Comparison of ENCODE assay signal across 9 cellular contexts in genomic region chr1:230641346-230641745, GRCh38. TPM values are rescaled to one million over a fixed set of nuclear protein-coding genes. Genes with fewer than 3 reads are reported as not detected.
DNase-seq lines count a peak whose midpoint lies in the region; ATAC-seq, FAIRE-seq and TF ChIP-seq lines count a peak whose summit lies in the region.
"Had no signal": no experiment of that assay in that cellular context is flagged by ENCODE, and none has a peak within 500 bp of the region (broad histone marks: within the 10 kb centered on the region; RNA-seq: fewer than 3 reads in every experiment).

No MANE protein-coding gene starts in this region.

- peaks cover 5% of the 10 kb centered on the region for H3K36me3 Mint-ChIP-seq in nephron (ENCODE audit: low read depth)

- H3K27me3 Mint-ChIP-seq in nephron (ENCODE audit: low read depth), result peaks cover 16% of the 10 kb centered on the region

- H3K4me1 Mint-ChIP-seq in nephron, result peaks cover 27% of the 10 kb centered on the region

- DNase-seq in EH (ENCODE audit: low read depth), result peak; percentile 61
- peak; percentile 62 for DNase-seq in MV-4-11 (lab: John Stamatoyannopoulos, UW)
- DNase-seq in bronchial epithelial cell (ENCODE audit: low read depth), result peak; percentile 51
- no peak for DNase-seq in HUDEP-2 (lab: John Stamatoyannopoulos, UW; ENCODE audit: unreplicated experiment in 76 of 76)
- no peak for DNase-seq in GM13976 (ENCODE audit: low spot score)
- no peak for DNase-seq in NCI-H2029 treated with DMSO at 0.1 percent for 48 hours (lab: John Stamatoyannopoulos, UW)

- H3K4me3 Mint-ChIP-seq in nephron, result peak overlapping the region; percentile 96 to 97 (median 97)

- no peak for FAIRE-seq in bronchial epithelial cell (lab: Jason Lieb, UNC)

- H3K36me3 ChIP-seq in bronchial epithelial cell (ENCODE audit: control insufficient read depth, insufficient read depth, low read length), result no peaks in the 10 kb centered on the region
- H3K36me3 ChIP-seq: gastrocnemius medialis had no signal

- in situ Hi-C loops in GM13976 (cut with MboI; ENCODE audit: low sequenced_read_pairs, unreplicated experiment), result no loop called here

- TF ChIP-seq CTCF in bronchial epithelial cell (IDR thresholded peaks at IDR 0.05; ENCODE audit: insufficient read depth, low read length, severe bottlenecking) (no peak), nephron (IDR thresholded peaks at IDR 0.05; ENCODE audit: unreplicated experiment in 3 of 3) (no peak), GM13976 (IDR thresholded peaks at IDR 0.05; ENCODE audit: borderline replicate concordance, control extremely low read depth, extremely low read depth, insufficient read depth, missing control alignments) (no peak)

- no peak for ATAC-seq in GM21515 (IDR thresholded peaks at IDR 0.05; ENCODE audit: unreplicated experiment)

- peak overlapping the region in 2 of 3 experiments; percentile 49 to 76 for H3K27ac Mint-ChIP-seq in nephron

- H3K27me3 ChIP-seq in bronchial epithelial cell (ENCODE audit: control insufficient read depth, insufficient read depth, low read length), result no peaks in the 10 kb centered on the region
- H3K27me3 ChIP-seq: gastrocnemius medialis had no signal

- H3K4me3 ChIP-seq in bronchial epithelial cell (ENCODE audit: low read depth, low read length), result no peak overlapping the region

- H3K9me3 Mint-ChIP-seq in nephron, result no peaks in the 10 kb centered on the region

RNA-seq across cellular contexts. Expression of gene COG2, which starts 0.9 kb away (rescaled TPM):
- total RNA-seq in bronchial epithelial cell, result 16.8 and 17.9 TPM in 2 replicates

Comparison
In these comparisons a context has a peak if more than half of its experiments do, and no peak if none do; other contexts are left out.
1. DNase-seq: peak in EH (single experiment), MV-4-11 (single experiment) and bronchial epithelial cell (single experiment); none in HUDEP-2 (0 of 76), GM13976 (single experiment) and NCI-H2029 treated with DMSO at 0.1 percent for 48 hours (single experiment).